ENCODE assay signal across 8 cellular contexts in the genomic region with DNA sequence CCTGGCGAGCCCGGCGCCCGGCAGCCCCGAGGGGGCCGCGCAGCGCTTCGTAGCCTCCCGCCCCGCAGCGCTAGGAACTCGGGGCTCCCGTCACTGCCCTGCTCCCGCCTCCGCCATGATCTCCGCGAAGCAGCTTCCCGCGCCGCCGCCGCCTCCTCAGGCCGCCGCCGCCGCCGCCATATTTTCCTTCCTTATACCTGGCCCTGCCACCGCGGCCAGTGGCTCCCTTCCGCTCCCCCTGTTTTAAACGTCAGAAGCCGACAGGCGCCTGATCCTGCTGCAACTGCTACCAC. TPM values are rescaled to one million over a fixed set of nuclear protein-coding genes. Genes with fewer than 3 reads are reported as not detected.
DNase-seq lines count a peak whose midpoint lies in the region; ATAC-seq and TF ChIP-seq lines count a peak whose summit lies in the region.

No MANE protein-coding gene starts in this region.

- no peaks in the 10 kb centered on the region for H3K27me3 ChIP-seq in AG04450 (ENCODE audit: control insufficient read depth, insufficient read depth, low read length)
- peaks cover 0 to 4% (median 0%) of the 10 kb centered on the region in 7 donors for H3K27me3 ChIP-seq in heart right ventricle

- ATAC-seq in GM18907 (IDR thresholded peaks at IDR 0.05; ENCODE audit: unreplicated experiment) (peak; percentile 41), HG03135 (IDR thresholded peaks at IDR 0.05; ENCODE audit: unreplicated experiment) (peak; percentile 26), heart right ventricle (peak; percentile 35 to 64 (median 54))

- no peak for DNase-seq in AG04450 (ENCODE audit: low read depth, low spot score)
- no peak for DNase-seq in heart right ventricle
- DNase-seq in skeletal muscle cell (ENCODE audit: low read depth): no peak
- DNase-seq in SKM-1 (lab: John Stamatoyannopoulos, UW; ENCODE audit: unreplicated experiment): no peak
- no peak for DNase-seq in midbrain (lab: John Stamatoyannopoulos, UW)

- intact Hi-C loops in heart right ventricle (cut with DNase I): no loop called here

- TF ChIP-seq CTCF in AG04450 (IDR thresholded peaks at IDR 0.05; ENCODE audit: low read depth, low read length) (no peak), WI38 (IDR thresholded peaks at IDR 0.05; ENCODE audit: low read depth, low read length) (no peak), heart right ventricle (IDR thresholded peaks at IDR 0.05) (no peak)

- H3K4me1 ChIP-seq in heart right ventricle: peaks cover 3 to 46% (median 33%) of the 10 kb centered on the region in 9 donors

- H3K27ac ChIP-seq in AG04450 (ENCODE audit: low read depth, low read length): peak overlapping the region; percentile 99
- H3K27ac ChIP-seq in heart right ventricle: peak overlapping the region; percentile 97 to 100 (median 99)

- H3K36me3 ChIP-seq in heart right ventricle: peaks cover 0 to 22% (median 0%) of the 10 kb centered on the region in 9 donors

- POLR2A ChIA-PET in AG04450 (lab: Yijun Ruan, JAX): interaction anchor here (0.7 kb wide), 1 partner anchor 77 kb away, joined by 6 read pairs; no protein-coding TSS in a partner anchor

- H3K4me3 ChIP-seq in AG04450 (ENCODE audit: low read depth, low read length) (peak overlapping the region; percentile 89), WI38 (ENCODE audit: low read depth, low read length) (peak overlapping the region; percentile 76), heart right ventricle (peak overlapping the region; percentile 75 to 96 (median 92)), skeletal muscle cell (ENCODE audit: low read depth, low read length) (peak overlapping the region; percentile 94)

- H3K9me3 ChIP-seq in AG04450 (ENCODE audit: control insufficient read depth, insufficient read depth, low read length): peaks cover 2% of the 10 kb centered on the region; the same call in 1 of the 2 replicates
- no peaks in the 10 kb centered on the region for H3K9me3 ChIP-seq in heart right ventricle

- WGBS in heart right ventricle, 2 donors: 0 to 2% methylated on average over 19 to 34 of the region's 34 CpGs

- CTCF ChIA-PET in AG04450 (lab: Charles Lee): no interaction called here

RNA-seq across cellular contexts. Expression of a gene that starts 0.3 kb away (rescaled TPM):
- polyA plus RNA-seq in AG04450 (2011; rRNA removed) (42.4 and 46.9 TPM in 2 replicates), heart right ventricle (10 to 100 TPM; 32.2 to 40.2 TPM)
- 32.7 and 45.1 TPM in 2 replicates for polyA minus RNA-seq in AG04450 (2011; rRNA and poly(A)+ RNA removed)
- total RNA-seq in heart right ventricle: 10 to 100 TPM; 34.1 to 60.6 (median 41.8) TPM
